10 cellular contexts compared by ENCODE assay signal in genomic region chr16:53865492-53865863, GRCh38.
DNase-seq lines count a peak whose midpoint lies in the region; ATAC-seq, FAIRE-seq and TF ChIP-seq lines count a peak whose summit lies in the region.
"Had no signal": no experiment of that assay in that cellular context is flagged by ENCODE, and none has a peak within 500 bp of the region (broad histone marks: within the 10 kb centered on the region; RNA-seq: fewer than 3 reads in every experiment).

No MANE protein-coding gene starts in this region.

- no TSS peak for BruUV-seq in HepG2 (replicated peaks; lab: Mats Ljungman, UMichigan)

- no peaks in the 10 kb centered on the region for H4K20me1 ChIP-seq in HepG2 (ENCODE audit: insufficient read depth, low read length)

- no peak for TF ChIP-seq RAD21 in HepG2 (CRISPR knock-in tag; IDR thresholded peaks at IDR 0.05)

- H3K27ac ChIP-seq in HepG2 (ENCODE audit: extremely low read length, insufficient read depth, low read length) (no peak overlapping the region), transverse colon (no peak overlapping the region), stomach (peak overlapping the region in 1 of 5 donors; percentile 8)
- H3K27ac ChIP-seq: KMS-11 had no signal

- CTCF ChIA-PET in HepG2 (lab: Yijun Ruan, JAX; ENCODE audit: low intra/inter-chr PET ratio, low total read pairs): no interaction called here

- intact Hi-C loops in HepG2 (cut with micrococcal nuclease; ENCODE audit: unreplicated experiment): no loop called here
- intact Hi-C loops in transverse colon (cut with DNase I; ENCODE audit: low total_unique reads): no loop called here
- intact Hi-C loops in stomach (cut with DNase I; ENCODE audit: low total_unique reads): no loop called here

- H3K27me3 ChIP-seq in HepG2 (ENCODE audit: control insufficient read depth in 1 of 2, insufficient read depth in 2 of 2, low read length in 2 of 2) (no peaks in the 10 kb centered on the region), transverse colon (no peaks in the 10 kb centered on the region), stomach (no peaks in the 10 kb centered on the region)

- no peak for TF ChIP-seq CTCF in HepG2 (CRISPR knock-in tag; IDR thresholded peaks at IDR 0.05)
- TF ChIP-seq CTCF in transverse colon (IDR thresholded peaks at IDR 0.05): no peak
- TF ChIP-seq CTCF in stomach (IDR thresholded peaks at IDR 0.05): no peak

- H2AFZ ChIP-seq in HepG2 (ENCODE audit: low read length): no peak overlapping the region

- no peak for FAIRE-seq in HepG2 (lab: Jason Lieb, UNC)
- FAIRE-seq: frontal cortex had no signal

- H3K36me3 ChIP-seq in HepG2 (replicated peaks in 1 of 2; ENCODE audit: control insufficient read depth in 1 of 2, insufficient read depth in 2 of 2, low read length in 2 of 2) (peaks cover 0 to 4% of the 10 kb centered on the region in 2 experiments; a peak in 1 of 5 replicates), transverse colon (no peaks in the 10 kb centered on the region), stomach (peaks cover 0 to 14% (median 11%) of the 10 kb centered on the region in 4 donors)

- H3K4me3 ChIP-seq in HepG2 (replicated peaks in 1 of 3; ENCODE audit: insufficient read depth in 1 of 3, low read depth in 2 of 3, low read length in 3 of 3) (no peak overlapping the region), transverse colon (no peak overlapping the region), stomach (no peak overlapping the region)

- 76% methylated on average over 1 of the region's 1 CpG for WGBS in HepG2 (ENCODE audit: low lambda C conversion rate)
- WGBS in transverse colon (ENCODE audit: low coverage in 1 of 2), 2 donors: 10 to 27% methylated on average over 1 of the region's 1 CpG
- WGBS in stomach, 5 donors: 26 to 33% (median 29%) methylated on average over 1 of the region's 1 CpG

- H3K79me2 ChIP-seq in HepG2 (ENCODE audit: insufficient read depth, low read length): no peaks in the 10 kb centered on the region

- H3K9me3 ChIP-seq in HepG2 (ENCODE audit: low read length) (no peaks in the 10 kb centered on the region), transverse colon (peaks cover 0 to 4% of the 10 kb centered on the region in 2 donors), stomach (peaks cover 0 to 1% (median 0%) of the 10 kb centered on the region in 4 donors)

- TF ChIP-seq POLR2A in GM18505 (IDR thresholded peaks at IDR 0.05; ENCODE audit: borderline replicate concordance, extremely low read depth, insufficient read depth, insufficient read length): no peak
- no peak for TF ChIP-seq POLR2A in HepG2 (IDR thresholded peaks at IDR 0.05; ENCODE audit: insufficient read depth in 1 of 2, low read depth in 2 of 2, low read length in 2 of 2)
- TF ChIP-seq POLR2A in transverse colon (IDR thresholded peaks at IDR 0.05): no peak
- no peak for TF ChIP-seq POLR2A in stomach (IDR thresholded peaks at IDR 0.05)

- H3K4me1 ChIP-seq in HepG2 (ENCODE audit: insufficient read depth, low read length) (no peaks in the 10 kb centered on the region), transverse colon (peaks cover 0 to 4% (median 0%) of the 10 kb centered on the region in 4 donors), stomach (peaks cover 0 to 10% (median 8%) of the 10 kb centered on the region in 4 donors)

- H3K4me2 ChIP-seq in HepG2 (ENCODE audit: low read depth, low read length): no peak overlapping the region
- H3K4me2 ChIP-seq: KMS-11 had no signal

- in situ Hi-C loops in HepG2 (cut with HindIII; ENCODE audit: extremely low pct_ligation_motif_present, low pct_unique_long_range_greater_than_20kb) (no loop called here), transverse colon (cut with MboI; ENCODE audit: low pct_ligation_motif_present in 1 of 4, low pct_unique_long_range_greater_than_20kb in 1 of 4, low sequenced_read_pairs in 3 of 4) (no loop called here)

- peak; percentile 93 for DNase-seq in amniotic epithelial cell (ENCODE audit: low read depth)
- DNase-seq in HepG2 (ENCODE audit: low spot score): no peak
- no peak for DNase-seq in transverse colon
- DNase-seq in stomach: no peak
- no peak for DNase-seq in stimulated activated CD4-positive, alpha-beta T cell treated with anti-CD3 and anti-CD28 coated beads, Interleukin-4, amount 100 ng/mL, for 1 hour
- DNase-seq in activated CD8-positive, alpha-beta memory T cell treated with anti-CD3 and anti-CD28 coated beads, Interleukin-2, amount 50 U/mL, for 48 hours: no peak

- H3K9ac ChIP-seq in HepG2 (ENCODE audit: insufficient read depth, low read depth, low read length): no peak overlapping the region
- H3K9ac ChIP-seq: KMS-11 had no signal

- POLR2A ChIA-PET in HepG2 (lab: Yijun Ruan, JAX): no interaction called here

- TF ChIP-seq EP300 in HepG2 (IDR thresholded peaks at IDR 0.05; ENCODE audit: low read depth in 2 of 2, low read length in 2 of 2) (no peak), HepG2 (CRISPR knock-in tag; IDR thresholded peaks at IDR 0.05; ENCODE audit: borderline replicate concordance) (no peak), transverse colon (IDR thresholded peaks at IDR 0.05; ENCODE audit: low read depth) (no peak), stomach (IDR thresholded peaks at IDR 0.05) (no peak)

- ATAC-seq in GM18505 (IDR thresholded peaks at IDR 0.05; ENCODE audit: unreplicated experiment): peak; percentile 67
- ATAC-seq in HG03378 (IDR thresholded peaks at IDR 0.05; ENCODE audit: unreplicated experiment): peak; percentile 77
- no peak for ATAC-seq in HepG2

TF ChIP-seq in HepG2, 621 proteins besides CTCF, POLR2A, EP300 and RAD21:
- TF ChIP-seq ZNF652 (CRISPR knock-in tag; IDR thresholded peaks at IDR 0.05; ENCODE audit: borderline replicate concordance, low read depth) (0 out of 2 replicates have a peak, but pooled peaks have one; percentile 36), SALL1 (CRISPR knock-in tag; IDR thresholded peaks at IDR 0.05) (no peak)
